In genomic region chr13:32309812-32310706, GRCh38 we compare ENCODE assay signal across 8 cellular contexts. TPM values are rescaled to one million over a fixed set of nuclear protein-coding genes. Genes with fewer than 3 reads are reported as not detected.
DNase-seq lines count a peak whose midpoint lies in the region; ATAC-seq and TF ChIP-seq lines count a peak whose summit lies in the region.

No MANE protein-coding gene starts in this region.

- peaks cover 0 to 4% of the 10 kb centered on the region in 2 experiments for H3K4me1 ChIP-seq in trophoblast cell (ENCODE audit: control insufficient read depth in 1 of 2, insufficient read depth in 2 of 2, low read length in 2 of 2)

- H2AFZ ChIP-seq in trophoblast cell (ENCODE audit: insufficient read depth, low read length, poor library complexity) = no peak overlapping the region

- H3K4me3 ChIP-seq in NB4 (ENCODE audit: low read depth, low read length) (peak overlapping the region; percentile 42), WI38 (ENCODE audit: low read depth, low read length) (no peak overlapping the region), trophoblast cell (ENCODE audit: low read depth, low read length) (no peak overlapping the region)

- no peak for DNase-seq in activated T-cell treated with anti-CD3 and anti-CD28 coated beads, Interleukin-2, amount 50 U/mL, for 4 hours
- no peak for DNase-seq in activated T-cell treated with anti-CD3 and anti-CD28 coated beads for 4 hours
- DNase-seq in NB4 (ENCODE audit: low read depth) = peak; percentile 83
- DNase-seq in globus pallidus (ENCODE audit: low spot score) = peak; percentile 52
- DNase-seq in trophoblast cell = peak; percentile 16 to 81

- no CpG with 5 or more reads among the region's 19 CpGs for WGBS in trophoblast cell (ENCODE audit: extremely low coverage, insufficient coverage, insufficient read length)

- H2BK12ac ChIP-seq in trophoblast cell (ENCODE audit: low read length) = no peak overlapping the region

- no peak overlapping the region for H4K12ac ChIP-seq in trophoblast cell (ENCODE audit: low read depth, low read length)

- H3K4me2 ChIP-seq in trophoblast cell (ENCODE audit: low read length) = no peak overlapping the region

- H3K27ac ChIP-seq in trophoblast cell (ENCODE audit: low read depth, low read length) = no peak overlapping the region

- no peak overlapping the region for H3K23ac ChIP-seq in trophoblast cell (ENCODE audit: low read length)

- no peak overlapping the region for H2AK5ac ChIP-seq in trophoblast cell (ENCODE audit: low read length)

- no peaks in the 10 kb centered on the region for H3K36me3 ChIP-seq in trophoblast cell (ENCODE audit: control insufficient read depth in 1 of 2, insufficient read depth in 2 of 2, low read length in 2 of 2)

- H2BK5ac ChIP-seq in trophoblast cell (ENCODE audit: low read depth, low read length, poor library complexity) = no peak overlapping the region

- no peaks in the 10 kb centered on the region for H3K27me3 ChIP-seq in trophoblast cell (ENCODE audit: insufficient read depth, low read length)

- no peak overlapping the region for H3K4me3 Mint-ChIP-seq in activated T-cell treated with anti-CD3 and anti-CD28 coated beads, Interleukin-2, amount 50 U/mL, for 4 hours

- no peak overlapping the region for H2BK120ac ChIP-seq in trophoblast cell (ENCODE audit: insufficient read depth, low read length, poor library complexity)

- no peaks in the 10 kb centered on the region for H3K9me3 Mint-ChIP-seq in activated T-cell treated with anti-CD3 and anti-CD28 coated beads, Interleukin-2, amount 50 U/mL, for 4 hours

- no peak overlapping the region for H3K9ac ChIP-seq in trophoblast cell (ENCODE audit: low read length)

- H3K79me2 ChIP-seq in trophoblast cell (ENCODE audit: control insufficient read depth, insufficient read depth, low read length, poor library complexity) = no peaks in the 10 kb centered on the region

- no peak for TF ChIP-seq POLR2A in NB4 (IDR thresholded peaks at IDR 0.05; ENCODE audit: extremely low read depth, insufficient read length)

- no peaks in the 10 kb centered on the region for H3K27me3 Mint-ChIP-seq in activated T-cell treated with anti-CD3 and anti-CD28 coated beads, Interleukin-2, amount 50 U/mL, for 4 hours (ENCODE audit: low read depth)

- H3K36me3 Mint-ChIP-seq in activated T-cell treated with anti-CD3 and anti-CD28 coated beads, Interleukin-2, amount 50 U/mL, for 4 hours (ENCODE audit: insufficient read depth) = no peaks in the 10 kb centered on the region

- H3K18ac ChIP-seq in trophoblast cell (ENCODE audit: low read length) = no peak overlapping the region

- peak; percentile 59 to 71 for ATAC-seq in activated T-cell treated with anti-CD3 and anti-CD28 coated beads, Interleukin-2, amount 50 U/mL, for 4 hours
- ATAC-seq in GM21825 (IDR thresholded peaks at IDR 0.05; ENCODE audit: unreplicated experiment) (peak; percentile 53), GM19463 (IDR thresholded peaks at IDR 0.05; ENCODE audit: unreplicated experiment) (no peak)

- H3K9me3 ChIP-seq in trophoblast cell (ENCODE audit: insufficient read depth, low read depth, low read length) = no peaks in the 10 kb centered on the region

- no peak overlapping the region for H4K91ac ChIP-seq in trophoblast cell (ENCODE audit: low read depth, low read length)

- no peak overlapping the region for H4K8ac ChIP-seq in trophoblast cell (ENCODE audit: low read depth, low read length)

- H3K4ac ChIP-seq in trophoblast cell (ENCODE audit: low read depth, low read length) = no peak overlapping the region

- no peak overlapping the region for H3K14ac ChIP-seq in trophoblast cell (ENCODE audit: low read length)

- H3K4me1 Mint-ChIP-seq in activated T-cell treated with anti-CD3 and anti-CD28 coated beads, Interleukin-2, amount 50 U/mL, for 4 hours (ENCODE audit: low read depth) = peaks cover 16% of the 10 kb centered on the region

- peaks cover 2% of the 10 kb centered on the region for H3K79me1 ChIP-seq in trophoblast cell (ENCODE audit: low read length)

- TF ChIP-seq CTCF in NB4 (IDR thresholded peaks at IDR 0.05; ENCODE audit: low read depth, low read length) (peak; percentile 70), WI38 (IDR thresholded peaks at IDR 0.05; ENCODE audit: low read depth, low read length) (peak; percentile 50)

RNA-seq across cellular contexts. Expression of gene ZAR1L, which starts 5.1 kb away (rescaled TPM):
- not detected for total RNA-seq in activated T-cell treated with anti-CD3 and anti-CD28 coated beads, Interleukin-2, amount 50 U/mL, for 4 hours
- not detected in 2 replicates for polyA plus RNA-seq in trophoblast cell (2013)

RNA-seq across cellular contexts. Expression of gene BRCA2, which starts 5.2 kb away (rescaled TPM):
- total RNA-seq in activated T-cell treated with anti-CD3 and anti-CD28 coated beads, Interleukin-2, amount 50 U/mL, for 4 hours = 1 to 10 TPM; 7.2 to 8.6 (median 8.4) TPM
- 4.1 and 5.2 TPM in 2 replicates for polyA plus RNA-seq in trophoblast cell (2013)

Comparison
In these comparisons a context has a peak if more than half of its experiments do, and no peak if none do; other contexts are left out.
1. DNase-seq: peak in NB4 (single experiment), globus pallidus (single experiment) and trophoblast cell (2 of 2); none in activated T-cell treated with anti-CD3 and anti-CD28 coated beads, Interleukin-2, amount 50 U/mL, for 4 hours (single experiment) and activated T-cell treated with anti-CD3 and anti-CD28 coated beads for 4 hours (single experiment).